ENCODE assay signal across 10 cellular contexts in genomic region chr11:106706355-106706754, GRCh38.
DNase-seq lines count a peak whose midpoint lies in the region; ATAC-seq and TF ChIP-seq lines count a peak whose summit lies in the region.
"Had no signal": no experiment of that assay in that cellular context is flagged by ENCODE, and none has a peak within 500 bp of the region (broad histone marks: within the 10 kb centered on the region; RNA-seq: fewer than 3 reads in every experiment).

No MANE protein-coding gene starts in this region.

- H3K4me1 ChIP-seq in uterus, result no peaks in the 10 kb centered on the region

- ATAC-seq in HG03135 (IDR thresholded peaks at IDR 0.05; ENCODE audit: unreplicated experiment), result no peak
- ATAC-seq: K562 had no signal

- H3K27ac ChIP-seq in uterus, result peak overlapping the region; percentile 28 to 45

- H3K9me3 ChIP-seq in uterus, result no peaks in the 10 kb centered on the region

- H3K27me3 ChIP-seq in uterus, result no peaks in the 10 kb centered on the region

- no peak for TF ChIP-seq POLR2A in uterus (IDR thresholded peaks at IDR 0.05)

- no peak overlapping the region for H3K4me3 ChIP-seq in fibroblast of mammary gland (ENCODE audit: control insufficient read depth, low read depth, low read length)
- H3K4me3 ChIP-seq in uterus, result no peak overlapping the region
- H3K4me3 ChIP-seq: K562 had no signal

- H3K36me3 ChIP-seq in uterus, result no peaks in the 10 kb centered on the region

- intact Hi-C loops in uterus (cut with DNase I; ENCODE audit: low total_unique reads), result no loop called here

- DNase-seq in SHP77 (lab: John Stamatoyannopoulos, UW), result peak; percentile 4 to 6
- DNase-seq in SHP77 treated with DMSO at 0.1 percent for 48 hours (lab: John Stamatoyannopoulos, UW), result no peak
- DNase-seq in RPMI7951 (ENCODE audit: low read depth), result peak; percentile 69
- peak; percentile 69 for DNase-seq in fibroblast of mammary gland (ENCODE audit: low read depth)
- no peak for DNase-seq in uterus
- DNase-seq in T-helper 1 cell, result no peak
- DNase-seq in NCI-H1694 treated with DMSO at 0.1 percent for 48 hours (lab: John Stamatoyannopoulos, UW), result no peak
- DNase-seq: kidney had no signal

- TF ChIP-seq CTCF in fibroblast of mammary gland (conservative IDR thresholded peaks at IDR 0.05; ENCODE audit: control insufficient read depth, insufficient read depth, low read depth, low read length) (no peak), uterus (IDR thresholded peaks at IDR 0.05) (no peak)

Comparison
In these comparisons a context has a peak if more than half of its experiments do, and no peak if none do; other contexts are left out.
1. DNase-seq: peak in SHP77 (2 of 2), RPMI7951 (single experiment) and fibroblast of mammary gland (single experiment); none in SHP77 treated with DMSO at 0.1 percent for 48 hours (single experiment), uterus (0 of 2), T-helper 1 cell (0 of 5) and NCI-H1694 treated with DMSO at 0.1 percent for 48 hours (single experiment).